Comparison of ENCODE assay signal across 8 cellular contexts in the genomic region with DNA sequence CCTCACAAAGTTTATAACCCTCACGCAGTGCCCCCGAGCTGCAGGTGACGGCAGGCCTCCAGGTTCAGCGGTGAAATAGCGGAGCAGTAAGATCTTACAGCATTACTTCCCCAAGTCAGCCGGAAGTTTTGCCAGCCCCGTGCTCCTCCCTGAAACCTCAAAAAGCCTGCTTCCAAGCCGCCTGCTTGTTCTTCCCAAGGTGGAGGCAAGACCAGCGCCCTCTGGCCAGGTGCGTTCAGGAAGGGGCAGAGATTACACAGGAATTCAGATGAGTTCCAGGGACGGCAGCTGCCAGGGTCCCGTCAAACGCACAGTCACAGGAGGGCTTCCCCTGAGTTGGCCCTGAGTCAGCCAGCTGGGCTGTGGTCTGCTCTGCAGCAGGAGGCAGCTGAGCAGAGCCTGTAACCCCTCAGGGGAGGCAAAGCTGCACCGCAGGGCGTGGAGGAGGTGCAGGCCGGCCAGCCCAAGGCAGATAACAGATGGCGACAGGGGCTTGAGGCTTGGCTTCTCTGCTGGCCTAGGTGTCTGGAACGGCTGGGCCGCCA.
DNase-seq lines count a peak whose midpoint lies in the region; ATAC-seq and TF ChIP-seq lines count a peak whose summit lies in the region.

No MANE protein-coding gene starts in this region.

- DNase-seq in Right ventricle myocardium inferior (ENCODE audit: missing footprints): peak; percentile 78
- DNase-seq in left ventricle myocardium inferior: no peak
- DNase-seq in WTC11 (ENCODE audit: low spot score): peak; percentile 44
- DNase-seq in upper lobe of right lung: no peak
- no peak for DNase-seq in glomerular visceral epithelial cell (ENCODE audit: extremely low spot score)
- DNase-seq in activated naive CD4-positive, alpha-beta T cell treated with anti-CD3 and anti-CD28 coated beads, Interleukin-2, amount 10 ng/mL, durations not matched to agents 7 days and 5 days: no peak
- DNase-seq in chondrocyte (ENCODE audit: low spot score): no peak

- H3K36me3 Mint-ChIP-seq in WTC11 (no peaks in the 10 kb centered on the region), chondrocyte (ENCODE audit: low read depth) (no peaks in the 10 kb centered on the region)
- no peaks in the 10 kb centered on the region for H3K36me3 Mint-ChIP-seq in activated naive CD4-positive, alpha-beta T cell treated with anti-CD3 and anti-CD28 coated beads, Interleukin-2, amount 10 ng/mL, durations not matched to agents 7 days and 5 days

- no peak overlapping the region for H3K4me3 Mint-ChIP-seq in WTC11
- H3K4me3 Mint-ChIP-seq in activated naive CD4-positive, alpha-beta T cell treated with anti-CD3 and anti-CD28 coated beads, Interleukin-2, amount 10 ng/mL, durations not matched to agents 7 days and 5 days: no peak overlapping the region
- no peak overlapping the region for H3K4me3 Mint-ChIP-seq in chondrocyte (ENCODE audit: unreplicated experiment)

- H3K27ac ChIP-seq in left ventricle myocardium inferior (replicated peaks) (no peak overlapping the region), upper lobe of right lung (no peak overlapping the region)

- H3K27me3 ChIP-seq in left ventricle myocardium inferior (ENCODE audit: low read depth) (peaks cover 16% of the 10 kb centered on the region), upper lobe of right lung (no peaks in the 10 kb centered on the region)

- H3K9me3 ChIP-seq in left ventricle myocardium inferior (replicated peaks) (no peaks in the 10 kb centered on the region), upper lobe of right lung (no peaks in the 10 kb centered on the region)

- H3K27me3 Mint-ChIP-seq in WTC11 (ENCODE audit: low read depth) (no peaks in the 10 kb centered on the region; the same call in 1 of the 2 replicates), chondrocyte (ENCODE audit: low read depth) (no peaks in the 10 kb centered on the region)
- H3K27me3 Mint-ChIP-seq in activated naive CD4-positive, alpha-beta T cell treated with anti-CD3 and anti-CD28 coated beads, Interleukin-2, amount 10 ng/mL, durations not matched to agents 7 days and 5 days: peaks cover 26% of the 10 kb centered on the region

- H3K9me3 Mint-ChIP-seq in WTC11 (no peaks in the 10 kb centered on the region), chondrocyte (ENCODE audit: low read depth) (no peaks in the 10 kb centered on the region)
- H3K9me3 Mint-ChIP-seq in activated naive CD4-positive, alpha-beta T cell treated with anti-CD3 and anti-CD28 coated beads, Interleukin-2, amount 10 ng/mL, durations not matched to agents 7 days and 5 days: no peaks in the 10 kb centered on the region

- CTCF ChIA-PET in WTC11 (lab: Charles Lee): interaction anchor here (0.7 to 2.4 kb wide), 4 partner anchors 11 to 44 kb away, joined by 3 to 14 read pairs (median 3); no protein-coding TSS in a partner anchor
- CTCF ChIA-PET in activated naive CD4-positive, alpha-beta T cell treated with anti-CD3 and anti-CD28 coated beads, Interleukin-2, amount 10 ng/mL, durations not matched to agents 7 days and 5 days (lab: Charles Lee): interaction anchor here (1.2 kb wide), 1 partner anchor 24 kb away, joined by 6 read pairs; no protein-coding TSS in a partner anchor

- POLR2A ChIA-PET in WTC11 (lab: Charles Lee): no interaction called here

- H3K27ac Mint-ChIP-seq in WTC11 (no peak overlapping the region), chondrocyte (ENCODE audit: unreplicated experiment) (no peak overlapping the region)
- H3K27ac Mint-ChIP-seq in activated naive CD4-positive, alpha-beta T cell treated with anti-CD3 and anti-CD28 coated beads, Interleukin-2, amount 10 ng/mL, durations not matched to agents 7 days and 5 days: no peak overlapping the region

- intact Hi-C loops in Right ventricle myocardium inferior (cut with DNase I) (no loop called here), left ventricle myocardium inferior (cut with micrococcal nuclease) (no loop called here), upper lobe of right lung (cut with DNase I) (no loop called here)

- H3K4me1 Mint-ChIP-seq in WTC11 (peaks cover 39% of the 10 kb centered on the region), chondrocyte (ENCODE audit: low read depth) (peaks cover 19% of the 10 kb centered on the region)
- H3K4me1 Mint-ChIP-seq in activated naive CD4-positive, alpha-beta T cell treated with anti-CD3 and anti-CD28 coated beads, Interleukin-2, amount 10 ng/mL, durations not matched to agents 7 days and 5 days: no peaks in the 10 kb centered on the region

- ATAC-seq in Right ventricle myocardium inferior: no peak
- peak; percentile 81 for ATAC-seq in HG03108 (IDR thresholded peaks at IDR 0.05; ENCODE audit: unreplicated experiment)
- ATAC-seq in WTC11: peak; percentile 34
- ATAC-seq in upper lobe of right lung: peak; percentile 13

- TF ChIP-seq CTCF in left ventricle myocardium inferior (IDR thresholded peaks at IDR 0.05; ENCODE audit: borderline replicate concordance) (no peak), WTC11 (IDR thresholded peaks at IDR 0.05) (no peak), upper lobe of right lung (IDR thresholded peaks at IDR 0.05) (no peak), chondrocyte (IDR thresholded peaks at IDR 0.05) (no peak)

- H3K36me3 ChIP-seq in left ventricle myocardium inferior (no peaks in the 10 kb centered on the region), upper lobe of right lung (no peaks in the 10 kb centered on the region)

- H3K4me3 ChIP-seq in left ventricle myocardium inferior (no peak overlapping the region), upper lobe of right lung (no peak overlapping the region)

- H3K4me1 ChIP-seq in left ventricle myocardium inferior (no peaks in the 10 kb centered on the region), upper lobe of right lung (no peaks in the 10 kb centered on the region)

TF ChIP-seq in WTC11, 78 proteins besides CTCF, POLR2A, EP300 and RAD21:
- TF ChIP-seq ZNF423 (CRISPR knock-in tag; IDR thresholded peaks at IDR 0.05) (peak; percentile 76), ZNF317 (CRISPR knock-in tag; IDR thresholded peaks at IDR 0.05; ENCODE audit: borderline replicate concordance, low read depth) (no peak)
TF ChIP-seq in WTC11: peak in this region for 1.

Comparison
In these comparisons a context has a peak if more than half of its experiments do, and no peak if none do; other contexts are left out.
1. DNase-seq: peak in Right ventricle myocardium inferior (single experiment) and WTC11 (single experiment); none in left ventricle myocardium inferior (single experiment), upper lobe of right lung (single experiment), glomerular visceral epithelial cell (single experiment), activated naive CD4-positive, alpha-beta T cell treated with anti-CD3 and anti-CD28 coated beads, Interleukin-2, amount 10 ng/mL, durations not matched to agents 7 days and 5 days (single experiment) and chondrocyte (single experiment).